Comparison of ENCODE assay signal across 1 cellular context in the genomic region with DNA sequence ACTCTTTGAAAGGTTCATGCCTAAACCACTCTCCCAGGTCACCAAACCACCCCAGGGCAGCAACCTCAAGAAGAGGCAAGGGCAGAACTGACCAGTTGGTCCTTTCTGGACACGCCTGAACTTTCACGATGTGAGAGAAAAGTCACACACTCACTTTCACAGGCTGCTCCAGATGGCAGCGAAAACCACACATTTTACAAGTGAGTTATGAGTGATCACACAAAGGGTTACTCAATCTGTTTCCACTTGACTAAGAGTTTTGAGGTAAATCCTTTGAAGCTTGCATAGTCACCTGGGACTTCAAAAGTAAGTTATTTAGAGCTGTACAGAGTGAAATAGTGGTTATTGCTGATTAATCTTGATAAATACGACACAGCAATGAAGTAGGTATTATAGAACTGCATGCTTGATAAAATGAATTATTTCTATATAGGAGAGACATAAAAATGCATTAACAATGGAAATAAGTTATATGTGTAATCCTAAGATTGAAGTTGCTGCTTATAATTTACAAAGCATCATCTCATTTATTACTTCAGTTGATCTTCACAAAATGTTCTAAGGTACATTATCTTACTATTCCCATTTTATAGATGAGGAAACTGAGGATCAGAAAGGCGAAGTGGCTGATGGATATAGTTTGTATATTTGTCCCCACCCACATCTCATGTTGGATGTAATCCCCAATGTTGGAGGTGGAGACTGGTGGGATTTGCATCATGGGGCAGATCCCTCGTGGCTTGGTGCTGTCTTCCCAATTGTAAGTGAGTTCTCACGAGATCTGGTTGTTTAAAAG.
TF ChIP-seq lines count a peak whose summit lies in the region.

No MANE protein-coding gene starts in this region.

TF ChIP-seq in GM12878, 131 proteins besides CTCF, POLR2A, EP300 and RAD21 (continued from another document and continues in another):
- TF ChIP-seq SIN3A (IDR thresholded peaks at IDR 0.05; ENCODE audit: low read depth, low read length) (no peak), IKZF1 (conservative IDR thresholded peaks at IDR 0.05) (peak; percentile 58), ATF7 (IDR thresholded peaks at IDR 0.05; ENCODE audit: low read depth) (peak; percentile 73), GABPA (IDR thresholded peaks at IDR 0.05; ENCODE audit: low read depth) (peak; percentile 79), KDM1A (IDR thresholded peaks at IDR 0.05; ENCODE audit: borderline replicate concordance) (no peak), BCL11A (IDR thresholded peaks at IDR 0.05; ENCODE audit: low read depth, low read length) (peak; percentile 95), NR2C1 (IDR thresholded peaks at IDR 0.05) (no peak), SUPT20H (IDR thresholded peaks at IDR 0.05; ENCODE audit: borderline replicate concordance, control insufficient read depth, low read depth, low read length) (no peak), TAF1 (IDR thresholded peaks at IDR 0.05; ENCODE audit: borderline replicate concordance, low read depth, low read length) (no peak), YBX1 (IDR thresholded peaks at IDR 0.05) (no peak), BRCA1 (IDR thresholded peaks at IDR 0.05; ENCODE audit: low read depth, low read length) (no peak), CBFB (IDR thresholded peaks at IDR 0.05; ENCODE audit: low read depth) (peak; percentile 91), MEF2B (IDR thresholded peaks at IDR 0.05; ENCODE audit: partially characterized antibody, poor library complexity, severe bottlenecking) (peak; percentile 81), RAD51 (IDR thresholded peaks at IDR 0.05) (no peak), MXI1 (IDR thresholded peaks at IDR 0.05; ENCODE audit: low read depth, low read length) (no peak), PML (IDR thresholded peaks at IDR 0.05; ENCODE audit: low read length) (peak; percentile 89), TARDBP (IDR thresholded peaks at IDR 0.05; ENCODE audit: borderline replicate concordance) (no peak), FOS (IDR thresholded peaks at IDR 0.05; ENCODE audit: borderline replicate concordance, extremely low read depth, insufficient read length) (no peak), SMAD1 (IDR thresholded peaks at IDR 0.05; ENCODE audit: low read depth, partially characterized antibody) (no peak), RUNX3 (IDR thresholded peaks at IDR 0.05; ENCODE audit: low read length) (peak; percentile 100), STAT1 (conservative IDR thresholded peaks at IDR 0.05) (no peak), SMAD5 (IDR thresholded peaks at IDR 0.05; ENCODE audit: low read depth) (no peak), SRF (IDR thresholded peaks at IDR 0.05; ENCODE audit: low read depth in 2 of 2, low read length in 2 of 2) (peak in 1 of 2 experiments; percentile 69; a peak in 2 of 4 replicates), HDGF (IDR thresholded peaks at IDR 0.05) (no peak), BACH1 (IDR thresholded peaks at IDR 0.05; ENCODE audit: borderline replicate concordance) (0 out of 2 replicates have a peak, but pooled peaks have one; percentile 14), TBL1XR1 (IDR thresholded peaks at IDR 0.05; ENCODE audit: low read depth, low read length) (no peak), TCF12 (IDR thresholded peaks at IDR 0.05; ENCODE audit: low read depth, low read length) (peak; percentile 91), CREM (IDR thresholded peaks at IDR 0.05; ENCODE audit: low read depth) (peak; percentile 88), CREB1 (IDR thresholded peaks at IDR 0.05; ENCODE audit: low read depth) (peak; percentile 63; the same call in 1 of the 2 replicates)
- TF ChIP-seq, protein P1, sequence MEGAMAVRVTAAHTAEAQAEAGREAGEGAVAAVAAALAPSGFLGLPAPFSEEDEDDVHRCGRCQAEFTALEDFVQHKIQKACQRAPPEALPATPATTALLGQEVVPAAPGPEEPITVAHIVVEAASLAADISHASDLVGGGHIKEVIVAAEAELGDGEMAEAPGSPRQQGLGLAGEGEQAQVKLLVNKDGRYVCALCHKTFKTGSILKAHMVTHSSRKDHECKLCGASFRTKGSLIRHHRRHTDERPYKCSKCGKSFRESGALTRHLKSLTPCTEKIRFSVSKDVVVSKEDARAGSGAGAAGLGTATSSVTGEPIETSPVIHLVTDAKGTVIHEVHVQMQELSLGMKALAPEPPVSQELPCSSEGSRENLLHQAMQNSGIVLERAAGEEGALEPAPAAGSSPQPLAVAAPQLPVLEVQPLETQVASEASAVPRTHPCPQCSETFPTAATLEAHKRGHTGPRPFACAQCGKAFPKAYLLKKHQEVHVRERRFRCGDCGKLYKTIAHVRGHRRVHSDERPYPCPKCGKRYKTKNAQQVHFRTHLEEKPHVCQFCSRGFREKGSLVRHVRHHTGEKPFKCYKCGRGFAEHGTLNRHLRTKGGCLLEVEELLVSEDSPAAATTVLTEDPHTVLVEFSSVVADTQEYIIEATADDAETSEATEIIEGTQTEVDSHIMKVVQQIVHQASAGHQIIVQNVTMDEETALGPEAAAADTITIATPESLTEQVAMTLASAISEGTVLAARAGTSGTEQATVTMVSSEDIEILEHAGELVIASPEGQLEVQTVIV (IDR thresholded peaks at IDR 0.05; ENCODE audit: borderline replicate concordance, partially characterized antibody), result no peak
- TF ChIP-seq, protein P2, sequence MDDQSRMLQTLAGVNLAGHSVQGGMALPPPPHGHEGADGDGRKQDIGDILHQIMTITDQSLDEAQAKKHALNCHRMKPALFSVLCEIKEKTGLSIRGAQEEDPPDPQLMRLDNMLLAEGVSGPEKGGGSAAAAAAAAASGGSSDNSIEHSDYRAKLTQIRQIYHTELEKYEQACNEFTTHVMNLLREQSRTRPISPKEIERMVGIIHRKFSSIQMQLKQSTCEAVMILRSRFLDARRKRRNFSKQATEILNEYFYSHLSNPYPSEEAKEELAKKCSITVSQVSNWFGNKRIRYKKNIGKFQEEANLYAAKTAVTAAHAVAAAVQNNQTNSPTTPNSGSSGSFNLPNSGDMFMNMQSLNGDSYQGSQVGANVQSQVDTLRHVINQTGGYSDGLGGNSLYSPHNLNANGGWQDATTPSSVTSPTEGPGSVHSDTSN (IDR thresholded peaks at IDR 0.05; ENCODE audit: insufficient replicate concordance, low read depth, low read length), result peak; percentile 30
- TF ChIP-seq, protein P3, sequence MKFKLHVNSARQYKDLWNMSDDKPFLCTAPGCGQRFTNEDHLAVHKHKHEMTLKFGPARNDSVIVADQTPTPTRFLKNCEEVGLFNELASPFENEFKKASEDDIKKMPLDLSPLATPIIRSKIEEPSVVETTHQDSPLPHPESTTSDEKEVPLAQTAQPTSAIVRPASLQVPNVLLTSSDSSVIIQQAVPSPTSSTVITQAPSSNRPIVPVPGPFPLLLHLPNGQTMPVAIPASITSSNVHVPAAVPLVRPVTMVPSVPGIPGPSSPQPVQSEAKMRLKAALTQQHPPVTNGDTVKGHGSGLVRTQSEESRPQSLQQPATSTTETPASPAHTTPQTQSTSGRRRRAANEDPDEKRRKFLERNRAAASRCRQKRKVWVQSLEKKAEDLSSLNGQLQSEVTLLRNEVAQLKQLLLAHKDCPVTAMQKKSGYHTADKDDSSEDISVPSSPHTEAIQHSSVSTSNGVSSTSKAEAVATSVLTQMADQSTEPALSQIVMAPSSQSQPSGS (IDR thresholded peaks at IDR 0.05; ENCODE audit: low read length), result peak; percentile 98
- TF ChIP-seq, protein P4, sequence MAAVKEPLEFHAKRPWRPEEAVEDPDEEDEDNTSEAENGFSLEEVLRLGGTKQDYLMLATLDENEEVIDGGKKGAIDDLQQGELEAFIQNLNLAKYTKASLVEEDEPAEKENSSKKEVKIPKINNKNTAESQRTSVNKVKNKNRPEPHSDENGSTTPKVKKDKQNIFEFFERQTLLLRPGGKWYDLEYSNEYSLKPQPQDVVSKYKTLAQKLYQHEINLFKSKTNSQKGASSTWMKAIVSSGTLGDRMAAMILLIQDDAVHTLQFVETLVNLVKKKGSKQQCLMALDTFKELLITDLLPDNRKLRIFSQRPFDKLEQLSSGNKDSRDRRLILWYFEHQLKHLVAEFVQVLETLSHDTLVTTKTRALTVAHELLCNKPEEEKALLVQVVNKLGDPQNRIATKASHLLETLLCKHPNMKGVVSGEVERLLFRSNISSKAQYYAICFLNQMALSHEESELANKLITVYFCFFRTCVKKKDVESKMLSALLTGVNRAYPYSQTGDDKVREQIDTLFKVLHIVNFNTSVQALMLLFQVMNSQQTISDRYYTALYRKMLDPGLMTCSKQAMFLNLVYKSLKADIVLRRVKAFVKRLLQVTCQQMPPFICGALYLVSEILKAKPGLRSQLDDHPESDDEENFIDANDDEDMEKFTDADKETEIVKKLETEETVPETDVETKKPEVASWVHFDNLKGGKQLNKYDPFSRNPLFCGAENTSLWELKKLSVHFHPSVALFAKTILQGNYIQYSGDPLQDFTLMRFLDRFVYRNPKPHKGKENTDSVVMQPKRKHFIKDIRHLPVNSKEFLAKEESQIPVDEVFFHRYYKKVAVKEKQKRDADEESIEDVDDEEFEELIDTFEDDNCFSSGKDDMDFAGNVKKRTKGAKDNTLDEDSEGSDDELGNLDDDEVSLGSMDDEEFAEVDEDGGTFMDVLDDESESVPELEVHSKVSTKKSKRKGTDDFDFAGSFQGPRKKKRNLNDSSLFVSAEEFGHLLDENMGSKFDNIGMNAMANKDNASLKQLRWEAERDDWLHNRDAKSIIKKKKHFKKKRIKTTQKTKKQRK (IDR thresholded peaks at IDR 0.05; ENCODE audit: low read depth, low read length), result no peak
- TF ChIP-seq, protein P5, sequence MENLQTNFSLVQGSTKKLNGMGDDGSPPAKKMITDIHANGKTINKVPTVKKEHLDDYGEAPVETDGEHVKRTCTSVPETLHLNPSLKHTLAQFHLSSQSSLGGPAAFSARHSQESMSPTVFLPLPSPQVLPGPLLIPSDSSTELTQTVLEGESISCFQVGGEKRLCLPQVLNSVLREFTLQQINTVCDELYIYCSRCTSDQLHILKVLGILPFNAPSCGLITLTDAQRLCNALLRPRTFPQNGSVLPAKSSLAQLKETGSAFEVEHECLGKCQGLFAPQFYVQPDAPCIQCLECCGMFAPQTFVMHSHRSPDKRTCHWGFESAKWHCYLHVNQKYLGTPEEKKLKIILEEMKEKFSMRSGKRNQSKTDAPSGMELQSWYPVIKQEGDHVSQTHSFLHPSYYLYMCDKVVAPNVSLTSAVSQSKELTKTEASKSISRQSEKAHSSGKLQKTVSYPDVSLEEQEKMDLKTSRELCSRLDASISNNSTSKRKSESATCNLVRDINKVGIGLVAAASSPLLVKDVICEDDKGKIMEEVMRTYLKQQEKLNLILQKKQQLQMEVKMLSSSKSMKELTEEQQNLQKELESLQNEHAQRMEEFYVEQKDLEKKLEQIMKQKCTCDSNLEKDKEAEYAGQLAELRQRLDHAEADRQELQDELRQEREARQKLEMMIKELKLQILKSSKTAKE (IDR thresholded peaks at IDR 0.05; ENCODE audit: low read depth, poor library complexity, severe bottlenecking), result peak; percentile 44
- TF ChIP-seq, protein P6, sequence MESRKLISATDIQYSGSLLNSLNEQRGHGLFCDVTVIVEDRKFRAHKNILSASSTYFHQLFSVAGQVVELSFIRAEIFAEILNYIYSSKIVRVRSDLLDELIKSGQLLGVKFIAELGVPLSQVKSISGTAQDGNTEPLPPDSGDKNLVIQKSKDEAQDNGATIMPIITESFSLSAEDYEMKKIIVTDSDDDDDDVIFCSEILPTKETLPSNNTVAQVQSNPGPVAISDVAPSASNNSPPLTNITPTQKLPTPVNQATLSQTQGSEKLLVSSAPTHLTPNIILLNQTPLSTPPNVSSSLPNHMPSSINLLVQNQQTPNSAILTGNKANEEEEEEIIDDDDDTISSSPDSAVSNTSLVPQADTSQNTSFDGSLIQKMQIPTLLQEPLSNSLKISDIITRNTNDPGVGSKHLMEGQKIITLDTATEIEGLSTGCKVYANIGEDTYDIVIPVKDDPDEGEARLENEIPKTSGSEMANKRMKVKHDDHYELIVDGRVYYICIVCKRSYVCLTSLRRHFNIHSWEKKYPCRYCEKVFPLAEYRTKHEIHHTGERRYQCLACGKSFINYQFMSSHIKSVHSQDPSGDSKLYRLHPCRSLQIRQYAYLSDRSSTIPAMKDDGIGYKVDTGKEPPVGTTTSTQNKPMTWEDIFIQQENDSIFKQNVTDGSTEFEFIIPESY (IDR thresholded peaks at IDR 0.05), result no peak
- TF ChIP-seq, protein P7, sequence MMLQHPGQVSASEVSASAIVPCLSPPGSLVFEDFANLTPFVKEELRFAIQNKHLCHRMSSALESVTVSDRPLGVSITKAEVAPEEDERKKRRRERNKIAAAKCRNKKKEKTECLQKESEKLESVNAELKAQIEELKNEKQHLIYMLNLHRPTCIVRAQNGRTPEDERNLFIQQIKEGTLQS (IDR thresholded peaks at IDR 0.05; ENCODE audit: borderline replicate concordance, extremely low read depth, low read depth, low read length), result no peak
- TF ChIP-seq, protein P8, sequence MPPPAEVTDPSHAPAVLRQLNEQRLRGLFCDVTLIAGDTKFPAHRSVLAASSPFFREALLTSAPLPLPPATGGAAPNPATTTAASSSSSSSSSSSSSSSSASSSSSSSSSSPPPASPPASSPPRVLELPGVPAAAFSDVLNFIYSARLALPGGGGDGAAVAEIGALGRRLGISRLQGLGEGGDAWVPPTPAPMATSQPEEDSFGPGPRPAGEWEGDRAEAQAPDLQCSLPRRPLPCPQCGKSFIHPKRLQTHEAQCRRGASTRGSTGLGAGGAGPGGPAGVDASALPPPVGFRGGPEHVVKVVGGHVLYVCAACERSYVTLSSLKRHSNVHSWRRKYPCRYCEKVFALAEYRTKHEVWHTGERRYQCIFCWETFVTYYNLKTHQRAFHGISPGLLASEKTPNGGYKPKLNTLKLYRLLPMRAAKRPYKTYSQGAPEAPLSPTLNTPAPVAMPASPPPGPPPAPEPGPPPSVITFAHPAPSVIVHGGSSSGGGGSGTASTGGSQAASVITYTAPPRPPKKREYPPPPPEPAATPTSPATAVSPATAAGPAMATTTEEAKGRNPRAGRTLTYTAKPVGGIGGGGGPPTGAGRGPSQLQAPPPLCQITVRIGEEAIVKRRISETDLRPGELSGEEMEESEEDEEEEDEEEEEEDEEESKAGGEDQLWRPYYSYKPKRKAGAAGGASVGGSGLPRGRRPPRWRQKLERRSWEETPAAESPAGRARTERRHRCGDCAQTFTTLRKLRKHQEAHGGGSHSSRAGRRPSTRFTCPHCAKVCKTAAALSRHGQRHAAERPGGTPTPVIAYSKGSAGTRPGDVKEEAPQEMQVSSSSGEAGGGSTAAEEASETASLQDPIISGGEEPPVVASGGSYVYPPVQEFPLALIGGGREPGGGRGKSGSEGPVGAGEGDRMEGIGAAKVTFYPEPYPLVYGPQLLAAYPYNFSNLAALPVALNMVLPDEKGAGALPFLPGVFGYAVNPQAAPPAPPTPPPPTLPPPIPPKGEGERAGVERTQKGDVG (CRISPR knock-in tag; IDR thresholded peaks at IDR 0.05), result no peak
- TF ChIP-seq, protein P9, sequence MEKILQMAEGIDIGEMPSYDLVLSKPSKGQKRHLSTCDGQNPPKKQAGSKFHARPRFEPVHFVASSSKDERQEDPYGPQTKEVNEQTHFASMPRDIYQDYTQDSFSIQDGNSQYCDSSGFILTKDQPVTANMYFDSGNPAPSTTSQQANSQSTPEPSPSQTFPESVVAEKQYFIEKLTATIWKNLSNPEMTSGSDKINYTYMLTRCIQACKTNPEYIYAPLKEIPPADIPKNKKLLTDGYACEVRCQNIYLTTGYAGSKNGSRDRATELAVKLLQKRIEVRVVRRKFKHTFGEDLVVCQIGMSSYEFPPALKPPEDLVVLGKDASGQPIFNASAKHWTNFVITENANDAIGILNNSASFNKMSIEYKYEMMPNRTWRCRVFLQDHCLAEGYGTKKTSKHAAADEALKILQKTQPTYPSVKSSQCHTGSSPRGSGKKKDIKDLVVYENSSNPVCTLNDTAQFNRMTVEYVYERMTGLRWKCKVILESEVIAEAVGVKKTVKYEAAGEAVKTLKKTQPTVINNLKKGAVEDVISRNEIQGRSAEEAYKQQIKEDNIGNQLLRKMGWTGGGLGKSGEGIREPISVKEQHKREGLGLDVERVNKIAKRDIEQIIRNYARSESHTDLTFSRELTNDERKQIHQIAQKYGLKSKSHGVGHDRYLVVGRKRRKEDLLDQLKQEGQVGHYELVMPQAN (conservative IDR thresholded peaks at IDR 0.05), result no peak
